17 cellular contexts compared by ENCODE assay signal in the genomic region with DNA sequence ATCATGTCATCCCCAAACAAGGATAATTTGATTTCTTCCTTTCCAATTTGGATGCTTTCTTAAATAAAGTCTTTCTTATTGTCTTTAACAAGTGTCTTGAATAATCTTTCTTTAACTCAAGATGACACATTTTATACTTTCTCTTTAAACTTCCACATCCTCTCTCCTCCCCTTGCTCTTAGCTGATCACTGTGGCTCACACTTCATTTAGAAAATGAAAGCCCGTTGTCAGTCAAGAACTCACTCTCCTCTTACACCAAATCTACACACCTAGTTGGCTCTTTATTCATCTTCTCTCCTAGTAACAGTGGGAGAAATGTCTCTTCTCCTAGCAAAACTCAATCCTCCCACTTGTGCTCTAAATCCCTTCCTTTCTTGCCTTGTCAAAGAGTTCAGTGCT. TPM values are rescaled to one million over a fixed set of nuclear protein-coding genes. Genes with fewer than 3 reads are reported as not detected.
DNase-seq lines count a peak whose midpoint lies in the region; ATAC-seq and TF ChIP-seq lines count a peak whose summit lies in the region.
"Had no signal": no experiment of that assay in that cellular context is flagged by ENCODE, and none has a peak within 500 bp of the region (broad histone marks: within the 10 kb centered on the region; RNA-seq: fewer than 3 reads in every experiment).

No MANE protein-coding gene starts in this region.

- TF ChIP-seq POLR2A in vagina (IDR thresholded peaks at IDR 0.05) = no peak

- H3K4me3 ChIP-seq in vagina = no peak overlapping the region
- H3K4me3 ChIP-seq: adrenal gland, ovary had no signal

- no peak for TF ChIP-seq CTCF in GM10248 (IDR thresholded peaks at IDR 0.05; ENCODE audit: control extremely low read depth, extremely low read depth, low read depth, missing control alignments)
- no peak for TF ChIP-seq CTCF in vagina (IDR thresholded peaks at IDR 0.05)

- CTCF ChIA-PET in GM10248 (lab: Yijun Ruan, JAX) = interaction anchor here (1.2 to 1.4 kb wide), 4 partner anchors 10 to 48 kb away, joined by 3 to 5 read pairs (median 4); no protein-coding TSS in a partner anchor

- no peaks in the 10 kb centered on the region for H3K36me3 ChIP-seq in vagina
- H3K36me3 ChIP-seq: adrenal gland, ovary had no signal

- ATAC-seq in GM19025 (IDR thresholded peaks at IDR 0.05; ENCODE audit: low read depth, unreplicated experiment) (peak; percentile 82), GM21723 (IDR thresholded peaks at IDR 0.05; ENCODE audit: unreplicated experiment) (peak; percentile 95), HG03135 (IDR thresholded peaks at IDR 0.05; ENCODE audit: unreplicated experiment) (peak; percentile 82), GM19397 (IDR thresholded peaks at IDR 0.05; ENCODE audit: unreplicated experiment) (no peak)

- no peak overlapping the region for H3K27ac ChIP-seq in vagina
- H3K27ac ChIP-seq: adrenal gland, ovary, VCaP had no signal

- peak; percentile 26 for DNase-seq in GM10248 (ENCODE audit: extremely low spot score)
- DNase-seq in vagina (ENCODE audit: extremely low spot score in 2 of 2) = no peak
- no peak for DNase-seq in A172 (ENCODE audit: low spot score)
- no peak for DNase-seq in SW 1271 (lab: John Stamatoyannopoulos, UW)
- DNase-seq: 8988T; activated CD8-positive, alpha-beta memory T cell treated with anti-CD3 and anti-CD28 coated beads, Interleukin-2, amount 50 U/mL, for 48 hours; adrenal gland; Kasumi-1; NCI-H2029 treated with DMSO at 0.1 percent for 48 hours; ovary had no signal

- no peaks in the 10 kb centered on the region for H3K9me3 ChIP-seq in vagina
- H3K9me3 ChIP-seq: adrenal gland, ovary had no signal

- H3K4me1 ChIP-seq in vagina = no peaks in the 10 kb centered on the region
- H3K4me1 ChIP-seq: adrenal gland had no signal

- no peaks in the 10 kb centered on the region for H3K27me3 ChIP-seq in vagina
- H3K27me3 ChIP-seq: adrenal gland, ovary had no signal

- POLR2A ChIA-PET in GM10248 (lab: Yijun Ruan, JAX) = no interaction called here

- intact Hi-C loops in vagina (cut with DNase I) = no loop called here

RNA-seq across cellular contexts. Expression of a gene that starts 10.4 kb away (rescaled TPM):
- total RNA-seq in vagina = 73.2 TPM
- total RNA-seq in A172 (2014; rRNA removed; shearing (Covaris generic)) = not detected in 2 replicates
- total RNA-seq: dermis microvascular lymphatic vessel endothelial cell, SK-MEL-5 had no signal

Comparison
In these comparisons a context has a peak if more than half of its experiments do, and no peak if none do; other contexts are left out.
1. RNA of a gene that starts 10.4 kb away (total RNA-seq): 73.2 TPM in vagina (single experiment); not detected in A172; every median in the first group is over 10 times any median in the second.